13 cellular contexts compared by ENCODE assay signal in genomic region chr2:36147670-36148390, GRCh38.
DNase-seq lines count a peak whose midpoint lies in the region; ATAC-seq and TF ChIP-seq lines count a peak whose summit lies in the region.
"Had no signal": no experiment of that assay in that cellular context is flagged by ENCODE, and none has a peak within 500 bp of the region (broad histone marks: within the 10 kb centered on the region; RNA-seq: fewer than 3 reads in every experiment).

No MANE protein-coding gene starts in this region.

- intact Hi-C loops in spleen (cut with DNase I; ENCODE audit: low total_unique reads) = no loop called here

- H3K4me1 ChIP-seq in spleen = no peaks in the 10 kb centered on the region
- H3K4me1 ChIP-seq: transverse colon had no signal

- no peak overlapping the region for H3K27ac ChIP-seq in spleen
- H3K27ac ChIP-seq: transverse colon had no signal

- TF ChIP-seq CTCF in GM13976 (IDR thresholded peaks at IDR 0.05; ENCODE audit: borderline replicate concordance, control extremely low read depth, extremely low read depth, insufficient read depth, missing control alignments) (no peak), spleen (IDR thresholded peaks at IDR 0.05 in 8 of 11, conservative IDR thresholded peaks at IDR 0.05 in 3 of 11) (no peak)

- WGBS in spleen, 5 donors = 56 to 86% (median 70%) methylated on average over 4 of the region's 4 CpGs

- no peak for TF ChIP-seq POLR2A in spleen (IDR thresholded peaks at IDR 0.05)

- ATAC-seq in GM19328 (IDR thresholded peaks at IDR 0.05; ENCODE audit: unreplicated experiment) (peak; percentile 83), HG02840 (IDR thresholded peaks at IDR 0.05; ENCODE audit: low FRiP score, unreplicated experiment) (peak; percentile 92), HG03571 (IDR thresholded peaks at IDR 0.05; ENCODE audit: unreplicated experiment) (peak; percentile 91)

- H3K9me3 ChIP-seq in spleen = no peaks in the 10 kb centered on the region
- H3K9me3 ChIP-seq: transverse colon had no signal

- H3K36me3 ChIP-seq in spleen = no peaks in the 10 kb centered on the region
- H3K36me3 ChIP-seq: transverse colon had no signal

- no peak overlapping the region for H3K4me3 ChIP-seq in spleen
- H3K4me3 ChIP-seq: transverse colon had no signal

- DNase-seq in GM13976 (ENCODE audit: low spot score) (peak; percentile 20), AG08395 (ENCODE audit: low spot score) (no peak), NCI-H446 treated with DMSO at 0.1 percent for 48 hours (lab: John Stamatoyannopoulos, UW) (no peak), NCI-H1417 treated with DMSO at 0.1 percent for 48 hours (lab: John Stamatoyannopoulos, UW) (no peak), spleen (no peak)
- DNase-seq: C1 segment of cervical spinal cord; effector CD4-positive, alpha-beta T cell; naive B cell; NCI-H345; transverse colon had no signal

- in situ Hi-C loops in GM13976 (cut with MboI; ENCODE audit: low sequenced_read_pairs, unreplicated experiment) = no loop called here

- no peaks in the 10 kb centered on the region for H3K27me3 ChIP-seq in spleen (replicated peaks in 1 of 7)
- H3K27me3 ChIP-seq: transverse colon had no signal
